In the genomic region with DNA sequence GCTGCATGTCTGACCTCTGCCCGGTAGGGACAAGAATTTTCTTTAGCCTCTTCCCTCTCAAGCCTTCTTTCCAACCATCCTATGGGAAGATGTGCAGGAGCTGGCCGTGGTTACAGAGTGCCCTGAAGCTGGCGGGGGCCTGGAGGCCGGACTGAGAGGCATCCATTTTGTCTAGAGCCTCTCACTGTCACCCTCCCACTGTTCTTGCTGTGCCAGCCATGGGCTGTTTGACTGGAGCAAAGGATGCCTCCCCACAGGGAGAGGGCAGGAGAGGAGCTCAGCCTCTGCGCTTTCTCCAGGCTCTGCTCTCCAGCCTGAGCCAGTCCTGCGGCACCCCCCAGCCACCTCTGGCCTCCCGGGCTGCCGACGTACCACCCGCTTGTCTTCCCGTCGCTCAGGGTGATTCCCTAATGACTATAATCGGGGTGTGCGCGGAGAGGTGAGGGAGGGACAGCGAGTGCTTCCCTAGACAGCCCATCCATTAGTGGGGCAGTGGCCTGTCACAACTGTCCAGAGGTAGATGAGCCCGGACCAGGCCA, we compare ENCODE assay signal across 22 cellular contexts.
"Had no signal": no experiment of that assay in that cellular context is flagged by ENCODE, and none has a peak within 500 bp of the region (broad histone marks: within the 10 kb centered on the region; RNA-seq: fewer than 3 reads in every experiment).

No MANE protein-coding gene starts in this region.

- H3K36me3 Mint-ChIP-seq: naive thymus-derived CD8-positive, alpha-beta T cell; type B pancreatic cell had no signal

- H3K4me1 Mint-ChIP-seq: naive thymus-derived CD8-positive, alpha-beta T cell had no signal

- DNase-seq: dermis blood vessel endothelial cell; foreskin fibroblast; gastrocnemius medialis; head of caudate nucleus; left ventricle myocardium superior; lower lobe of right lung; naive thymus-derived CD8-positive, alpha-beta T cell; nephron progenitor cell; nucleus accumbens; stimulated activated CD4-positive, alpha-beta T cell treated with anti-CD3 and anti-CD28 coated beads, Interleukin-12 subunit alpha, Interleukin-12 subunit beta, amount 100 ng/mL, for 4 hours; stimulated activated CD4-positive, alpha-beta T cell treated with anti-CD3 and anti-CD28 coated beads, Interleukin-1b, Interleukin-23, amount 100 ng/mL, for 48 hours; stimulated activated CD4-positive, alpha-beta T cell treated with anti-CD3 and anti-CD28 coated beads, Interleukin-4, amount 100 ng/mL, for 1 hour; stimulated activated CD8-positive, alpha-beta memory T cell treated with anti-CD3 and anti-CD28 coated beads, Interleukin-4, amount 100 ng/mL, for 48 hours; stimulated activated naive CD4-positive, alpha-beta T cell treated with Interleukin-2 at 50 U/mL for 16 hours; stomach; testis; tibial artery had no signal

- H3K27ac Mint-ChIP-seq: naive thymus-derived CD8-positive, alpha-beta T cell; nephron progenitor cell; type B pancreatic cell had no signal

- ATAC-seq: gastrocnemius medialis; left ventricle myocardium superior; naive thymus-derived CD8-positive, alpha-beta T cell; sciatic nerve had no signal

- H3K4me1 ChIP-seq: gastrocnemius medialis, lower lobe of right lung, right atrium auricular region, stomach, testis, tibial artery had no signal

- H3K27ac ChIP-seq: coronary artery, gastrocnemius medialis, lower lobe of right lung, right atrium auricular region, stomach, testis, tibial artery had no signal

- H3K9me3 ChIP-seq: gastrocnemius medialis, lower lobe of right lung, right atrium auricular region, stomach, testis, tibial artery had no signal

- H3K4me3 Mint-ChIP-seq: naive thymus-derived CD8-positive, alpha-beta T cell; nephron progenitor cell; type B pancreatic cell had no signal

- H3K4me2 ChIP-seq: smooth muscle cell had no signal

- H3K9me3 Mint-ChIP-seq: naive thymus-derived CD8-positive, alpha-beta T cell; nephron progenitor cell; type B pancreatic cell had no signal

- H3K4me3 ChIP-seq: coronary artery, gastrocnemius medialis, lower lobe of right lung, right atrium auricular region, smooth muscle cell, stomach, testis, tibial artery had no signal

- H3K27me3 ChIP-seq: right atrium auricular region, testis had no signal

- H3K36me3 ChIP-seq: gastrocnemius medialis, lower lobe of right lung, right atrium auricular region, stomach, tibial artery had no signal
